Comparison of ENCODE assay signal across 1 cellular context in genomic region chr3:30319713-30320112, GRCh38.
TF ChIP-seq lines count a peak whose summit lies in the region.

No MANE protein-coding gene starts in this region.

TF ChIP-seq in WTC11, 78 proteins besides CTCF, POLR2A, EP300 and RAD21 (continued from another document):
- TF ChIP-seq STAT6 (CRISPR knock-in tag; conservative IDR thresholded peaks at IDR 0.05; ENCODE audit: low read depth) (no peak), TP53 (CRISPR knock-in tag; IDR thresholded peaks at IDR 0.05) (no peak), ZBTB21 (CRISPR knock-in tag; IDR thresholded peaks at IDR 0.05; ENCODE audit: borderline replicate concordance) (no peak), SMAD4 (CRISPR knock-in tag; IDR thresholded peaks at IDR 0.05) (no peak), GRHL2 (CRISPR knock-in tag; IDR thresholded peaks at IDR 0.05; ENCODE audit: insufficient replicate concordance, severe bottlenecking) (no peak), ZNF532 (CRISPR knock-in tag; IDR thresholded peaks at IDR 0.05; ENCODE audit: borderline replicate concordance) (no peak), FOXP4 (CRISPR knock-in tag; IDR thresholded peaks at IDR 0.05) (no peak), NR1H2 (CRISPR knock-in tag; IDR thresholded peaks at IDR 0.05) (no peak)
